In genomic region chr20:3768342-3769130, GRCh38 we compare ENCODE assay signal across 8 cellular contexts. TPM values are rescaled to one million over a fixed set of nuclear protein-coding genes. Genes with fewer than 3 reads are reported as not detected.
A peak's percentile ranks its signal among the peaks of the same experiment; 100 is the strongest.
DNase-seq lines count a peak whose midpoint lies in the region; ATAC-seq and TF ChIP-seq lines count a peak whose summit lies in the region.

No MANE protein-coding gene starts in this region.

- H3K4me1 ChIP-seq in Karpas-422 (ENCODE audit: low read length) (peaks cover 36% of the 10 kb centered on the region), neutrophil (ENCODE audit: control insufficient read depth in 1 of 2, insufficient read depth in 1 of 2, low read depth in 1 of 2, low read length in 1 of 2) (peaks cover 69% of the 10 kb centered on the region in 2 experiments)

- H3K27ac ChIP-seq in Karpas-422 (ENCODE audit: low read length): peak overlapping the region; percentile 69
- peak overlapping the region; percentile 86 for H3K27ac ChIP-seq in neutrophil
- peak overlapping the region; percentile 94 for H3K27ac ChIP-seq in substantia nigra (ENCODE audit: low read depth, low read length, poor library complexity, severe bottlenecking)

- TF ChIP-seq CTCF in foreskin fibroblast (IDR thresholded peaks at IDR 0.05; ENCODE audit: low read depth, low read length) (peak; percentile 42), neutrophil (IDR thresholded peaks at IDR 0.05) (no peak)

- H3K9ac ChIP-seq in Karpas-422 (ENCODE audit: low read length): peak overlapping the region; percentile 93

- H3K9me2 ChIP-seq in Karpas-422 (replicated peaks; ENCODE audit: insufficient read depth, low read length): no peaks in the 10 kb centered on the region

- peaks cover 40% of the 10 kb centered on the region for H3K79me2 ChIP-seq in Karpas-422 (ENCODE audit: low read length)

- no peaks in the 10 kb centered on the region for H3K9me3 ChIP-seq in Karpas-422 (ENCODE audit: low read length)
- H3K9me3 ChIP-seq in neutrophil: no peaks in the 10 kb centered on the region

- no peaks in the 10 kb centered on the region for H3K27me3 ChIP-seq in Karpas-422 (ENCODE audit: low read length)
- H3K27me3 ChIP-seq in neutrophil: no peaks in the 10 kb centered on the region

- peak overlapping the region; percentile 77; the same call in 1 of the 2 replicates for H2AFZ ChIP-seq in Karpas-422 (ENCODE audit: low read length)

- no peaks in the 10 kb centered on the region; the same call in 1 of the 2 replicates for H4K20me1 ChIP-seq in Karpas-422 (ENCODE audit: insufficient read depth, low read depth, low read length)

- ATAC-seq in GM21529 (IDR thresholded peaks at IDR 0.05; ENCODE audit: unreplicated experiment): peak; percentile 41

- DNase-seq in DMS 273 treated with DMSO at 0.1 percent for 48 hours (lab: John Stamatoyannopoulos, UW): peak; percentile 59
- DNase-seq in Karpas-422: peak; percentile 91
- DNase-seq in SHP77 treated with DMSO at 0.1 percent for 48 hours (lab: John Stamatoyannopoulos, UW): peak; percentile 54
- peak; percentile 83 for DNase-seq in activated gamma-delta T cell (lab: John Stamatoyannopoulos, UW)
- DNase-seq in foreskin fibroblast: peak; percentile 79 to 88
- DNase-seq in substantia nigra (lab: John Stamatoyannopoulos, UW): peak in 43 of 49 donors; percentile 39 to 82 (median 68)

- H3K4me2 ChIP-seq in Karpas-422 (ENCODE audit: low read depth, low read length, poor library complexity, severe bottlenecking): peak overlapping the region; percentile 88

- H3K36me3 ChIP-seq in Karpas-422 (ENCODE audit: insufficient read depth, low read length): no peaks in the 10 kb centered on the region
- H3K36me3 ChIP-seq in neutrophil: no peaks in the 10 kb centered on the region

- H3K4me3 ChIP-seq in Karpas-422 (ENCODE audit: low read length) (peak overlapping the region; percentile 77), foreskin fibroblast (ENCODE audit: low read depth in 1 of 2, low read length in 2 of 2) (peak overlapping the region; percentile 70 to 82), neutrophil (ENCODE audit: low read depth in 1 of 2, low read length in 1 of 2) (peak overlapping the region; percentile 86 to 92)

RNA-seq across cellular contexts. Expression of gene ADISSP, which starts 1.0 kb away (rescaled TPM):
- total RNA-seq in Karpas-422 (2014; rRNA removed; shearing (Covaris generic); ENCODE audit: low replicate concordance): 44.1 and 60.4 TPM in 2 replicates

RNA-seq across cellular contexts. Expression of gene SPEF1, which starts 12.7 kb away (rescaled TPM):
- not detected in 2 replicates for total RNA-seq in Karpas-422 (2014; rRNA removed; shearing (Covaris generic); ENCODE audit: low replicate concordance)

RNA-seq across cellular contexts. Expression of gene CENPB, which starts 18.0 kb away (rescaled TPM):
- total RNA-seq in Karpas-422 (2014; rRNA removed; shearing (Covaris generic); ENCODE audit: low replicate concordance): 13.0 and 32.7 TPM in 2 replicates

RNA-seq across cellular contexts. Expression of gene CDC25B, which starts 27.6 kb away (rescaled TPM):
- total RNA-seq in Karpas-422 (2014; rRNA removed; shearing (Covaris generic); ENCODE audit: low replicate concordance): 11.7 and 15.3 TPM in 2 replicates

RNA-seq across cellular contexts. Expression of gene HSPA12B, which starts 36.1 kb away (rescaled TPM):
- not detected in 2 replicates for total RNA-seq in Karpas-422 (2014; rRNA removed; shearing (Covaris generic); ENCODE audit: low replicate concordance)

Comparison
In these comparisons a context has a peak if more than half of its experiments do, and no peak if none do; other contexts are left out.
1. Peak in every context shown above with its lines: DNase-seq, ATAC-seq, H3K4me3 ChIP-seq and H3K27ac ChIP-seq.